In the genomic region with DNA sequence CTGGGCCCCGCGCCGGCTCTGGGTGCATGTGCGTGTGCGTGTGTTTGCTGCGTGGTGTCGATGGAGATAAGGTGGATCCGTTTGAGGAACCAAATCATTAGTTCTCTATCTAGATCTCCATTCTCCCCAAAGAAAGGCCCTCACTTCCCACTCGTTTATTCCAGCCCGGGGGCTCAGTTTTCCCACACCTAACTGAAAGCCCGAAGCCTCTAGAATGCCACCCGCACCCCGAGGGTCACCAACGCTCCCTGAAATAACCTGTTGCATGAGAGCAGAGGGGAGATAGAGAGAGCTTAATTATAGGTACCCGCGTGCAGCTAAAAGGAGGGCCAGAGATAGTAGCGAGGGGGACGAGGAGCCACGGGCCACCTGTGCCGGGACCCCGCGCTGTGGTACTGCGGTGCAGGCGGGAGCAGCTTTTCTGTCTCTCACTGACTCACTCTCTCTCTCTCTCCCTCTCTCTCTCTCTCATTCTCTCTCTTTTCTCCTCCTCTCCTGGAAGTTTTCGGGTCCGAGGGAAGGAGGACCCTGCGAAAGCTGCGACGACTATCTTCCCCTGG, we compare ENCODE assay signal across 15 cellular contexts. TPM values are rescaled to one million over a fixed set of nuclear protein-coding genes. Genes with fewer than 3 reads are reported as not detected.
DNase-seq lines count a peak whose midpoint lies in the region; FAIRE-seq and TF ChIP-seq lines count a peak whose summit lies in the region.
"Had no signal": no experiment of that assay in that cellular context is flagged by ENCODE, and none has a peak within 500 bp of the region (broad histone marks: within the 10 kb centered on the region; RNA-seq: fewer than 3 reads in every experiment).

No MANE protein-coding gene starts in this region.

- intact Hi-C loops in uterus (cut with DNase I; ENCODE audit: low total_unique reads) = no loop called here

- no peaks in the 10 kb centered on the region for H3K79me2 ChIP-seq in astrocyte (ENCODE audit: insufficient read depth, low read length)
- H3K79me2 ChIP-seq in Karpas-422 (ENCODE audit: low read length) = no peaks in the 10 kb centered on the region

- peak overlapping the region; percentile 69; the same call in 1 of the 2 replicates for H3K4me3 ChIP-seq in HUES48 (ENCODE audit: low read depth, low read length)
- H3K4me3 ChIP-seq in astrocyte (ENCODE audit: insufficient read depth, low read depth, low read length) = no peak overlapping the region
- H3K4me3 ChIP-seq in Karpas-422 (ENCODE audit: low read length) = no peak overlapping the region
- no peak overlapping the region for H3K4me3 ChIP-seq in uterus

- H3K4me2 ChIP-seq in astrocyte (ENCODE audit: low read length) (peak overlapping the region; percentile 59), Karpas-422 (ENCODE audit: low read depth, low read length, poor library complexity, severe bottlenecking) (no peak overlapping the region)
- H3K4me2 ChIP-seq: KMS-11 had no signal

- H3K9me3 Mint-ChIP-seq in astrocyte (ENCODE audit: unreplicated experiment) (peaks cover 6% of the 10 kb centered on the region), nephron (peaks cover 2% of the 10 kb centered on the region)

- H4K20me1 ChIP-seq in astrocyte (ENCODE audit: insufficient read depth, low read length) (peaks cover 21% of the 10 kb centered on the region), Karpas-422 (ENCODE audit: insufficient read depth, low read depth, low read length) (no peaks in the 10 kb centered on the region)

- H3K4me1 ChIP-seq in ES-I3 (ENCODE audit: insufficient read depth, low read length) (peaks cover 12% of the 10 kb centered on the region), HUES48 (ENCODE audit: control insufficient read depth, insufficient read depth, low read length) (peaks cover 38% of the 10 kb centered on the region), astrocyte (ENCODE audit: insufficient read depth, low read length) (no peaks in the 10 kb centered on the region), Karpas-422 (ENCODE audit: low read length) (no peaks in the 10 kb centered on the region), uterus (peaks cover 0 to 23% of the 10 kb centered on the region in 2 donors)

- peak overlapping the region; percentile 87 for H3K27ac Mint-ChIP-seq in astrocyte (ENCODE audit: unreplicated experiment)
- no peak overlapping the region for H3K27ac Mint-ChIP-seq in nephron

- no peak for TF ChIP-seq POLR2A in uterus (IDR thresholded peaks at IDR 0.05)

- TF ChIP-seq CTCF in astrocyte (IDR thresholded peaks at IDR 0.05; ENCODE audit: insufficient read depth, low read depth, low read length) = no peak
- TF ChIP-seq CTCF in nephron (IDR thresholded peaks at IDR 0.05; ENCODE audit: unreplicated experiment in 3 of 3) = no peak
- TF ChIP-seq CTCF in uterus (IDR thresholded peaks at IDR 0.05) = no peak

- no peak for FAIRE-seq in astrocyte (lab: Jason Lieb, UNC)

- H3K36me3 Mint-ChIP-seq in astrocyte (ENCODE audit: low read depth, unreplicated experiment) (peaks cover 6% of the 10 kb centered on the region), nephron (ENCODE audit: low read depth) (no peaks in the 10 kb centered on the region)

- H3K9me3 ChIP-seq in ES-I3 (ENCODE audit: control insufficient read depth, insufficient read depth, low read length) (no peaks in the 10 kb centered on the region; the same call in 1 of the 2 replicates), HUES48 (ENCODE audit: control insufficient read depth, insufficient read depth, low read length) (no peaks in the 10 kb centered on the region), astrocyte (ENCODE audit: insufficient read depth, low read depth, low read length) (peaks cover 10% of the 10 kb centered on the region), Karpas-422 (ENCODE audit: low read length) (no peaks in the 10 kb centered on the region), uterus (no peaks in the 10 kb centered on the region)

- H3K27ac ChIP-seq in HUES48 (ENCODE audit: low read depth, low read length) (no peak overlapping the region), astrocyte (ENCODE audit: low read depth, low read length) (no peak overlapping the region), Karpas-422 (ENCODE audit: low read length) (no peak overlapping the region), uterus (no peak overlapping the region)
- H3K27ac ChIP-seq: KMS-11 had no signal

- H3K4me3 Mint-ChIP-seq in astrocyte (ENCODE audit: unreplicated experiment) (peak overlapping the region; percentile 91), nephron (peak overlapping the region; percentile 77 to 83 (median 83))

- peak overlapping the region; percentile 49; the same call in 1 of the 2 replicates for H3K9ac ChIP-seq in ES-I3 (ENCODE audit: low read depth, low read length)
- H3K9ac ChIP-seq in HUES48 (ENCODE audit: low read depth, low read length) = no peak overlapping the region
- H3K9ac ChIP-seq in astrocyte (ENCODE audit: low read length) = no peak overlapping the region
- H3K9ac ChIP-seq in Karpas-422 (ENCODE audit: low read length) = no peak overlapping the region
- H3K9ac ChIP-seq: KMS-11 had no signal

- no peaks in the 10 kb centered on the region for H3K9me2 ChIP-seq in Karpas-422 (replicated peaks; ENCODE audit: insufficient read depth, low read length)

- no peak overlapping the region for H2AFZ ChIP-seq in astrocyte (ENCODE audit: low read depth, low read length)
- no peak overlapping the region for H2AFZ ChIP-seq in Karpas-422 (ENCODE audit: low read length)

- H3K27me3 ChIP-seq in HUES48 (ENCODE audit: control insufficient read depth, insufficient read depth, low read length) (peaks cover 99% of the 10 kb centered on the region), astrocyte (ENCODE audit: insufficient read depth, low read length) (peaks cover 92% of the 10 kb centered on the region), Karpas-422 (ENCODE audit: low read length) (no peaks in the 10 kb centered on the region), uterus (peaks cover 0 to 92% of the 10 kb centered on the region in 2 donors)

- H3K27me3 Mint-ChIP-seq in astrocyte (ENCODE audit: low read depth, unreplicated experiment) (peaks cover 52% of the 10 kb centered on the region), nephron (ENCODE audit: low read depth) (peaks cover 95% of the 10 kb centered on the region)

- DNase-seq in astrocyte (ENCODE audit: low read depth) = no peak
- DNase-seq in Kasumi-1 (lab: John Stamatoyannopoulos, UW) = no peak
- DNase-seq in Karpas-422 = no peak
- DNase-seq in NCI-H526 treated with DMSO at 0.1 percent for 48 hours (lab: John Stamatoyannopoulos, UW) = no peak
- DNase-seq in uterus = no peak
- DNase-seq: DND-41, left cardiac atrium, NCI-H2227 treated with DMSO at 0.1 percent for 48 hours, SHP77 had no signal

- H3K4me1 Mint-ChIP-seq in astrocyte (ENCODE audit: low read depth, unreplicated experiment) (no peaks in the 10 kb centered on the region), nephron (peaks cover 24% of the 10 kb centered on the region)

- H3K36me3 ChIP-seq in ES-I3 (ENCODE audit: insufficient read depth, low read length) (no peaks in the 10 kb centered on the region), HUES48 (ENCODE audit: control insufficient read depth, insufficient read depth, low read length) (no peaks in the 10 kb centered on the region), astrocyte (ENCODE audit: insufficient read depth, low read length) (no peaks in the 10 kb centered on the region), Karpas-422 (ENCODE audit: insufficient read depth, low read length) (no peaks in the 10 kb centered on the region), uterus (no peaks in the 10 kb centered on the region)

RNA-seq across cellular contexts. Expression of gene OLIG2, which starts 0.6 kb away (rescaled TPM):
- total RNA-seq in astrocyte = 2.5 and 2.6 TPM in 2 replicates
- not detected in 2 replicates for total RNA-seq in Karpas-422 (2014; rRNA removed; shearing (Covaris generic); ENCODE audit: low replicate concordance)
- not detected for total RNA-seq in uterus
- total RNA-seq: fibroblast of villous mesenchyme, left cardiac atrium, pulmonary artery endothelial cell had no signal

RNA-seq across cellular contexts. Expression of gene OLIG1, which starts 43.6 kb away (rescaled TPM):
- total RNA-seq in astrocyte = not detected in 2 replicates
- total RNA-seq in Karpas-422 (2014; rRNA removed; shearing (Covaris generic); ENCODE audit: low replicate concordance) = not detected in 2 replicates
- not detected for total RNA-seq in uterus
- total RNA-seq: fibroblast of villous mesenchyme, pulmonary artery endothelial cell had no signal
